Comparison of ENCODE assay signal across 8 cellular contexts in genomic region chr7:131556912-131557457, GRCh38. TPM values are rescaled to one million over a fixed set of nuclear protein-coding genes. Genes with fewer than 3 reads are reported as not detected.
A peak's percentile ranks its signal among the peaks of the same experiment; 100 is the strongest.
DNase-seq lines count a peak whose midpoint lies in the region; ATAC-seq, FAIRE-seq and TF ChIP-seq lines count a peak whose summit lies in the region.

No MANE protein-coding gene starts in this region.

- no peaks in the 10 kb centered on the region for H3K9me2 ChIP-seq in MM.1S (replicated peaks; ENCODE audit: insufficient read depth, low read length)

- peak overlapping the region; percentile 97 for H3K4me2 ChIP-seq in MM.1S (ENCODE audit: low read depth, low read length)

- no peaks in the 10 kb centered on the region for H3K9me3 ChIP-seq in MM.1S (replicated peaks; ENCODE audit: insufficient read depth, low read length)
- no peaks in the 10 kb centered on the region for H3K9me3 ChIP-seq in effector memory CD4-positive, alpha-beta T cell (ENCODE audit: control insufficient read depth, low read length)
- H3K9me3 ChIP-seq in pancreas: no peaks in the 10 kb centered on the region
- H3K9me3 ChIP-seq in adrenal gland (replicated peaks in 1 of 3): no peaks in the 10 kb centered on the region

- H3K4me1 ChIP-seq in MM.1S (ENCODE audit: low read length): peaks cover 13% of the 10 kb centered on the region
- H3K4me1 ChIP-seq in effector memory CD4-positive, alpha-beta T cell (ENCODE audit: control insufficient read depth, insufficient read depth, low read length, poor library complexity, severe bottlenecking): peaks cover 7% of the 10 kb centered on the region
- peaks cover 0 to 11% (median 9%) of the 10 kb centered on the region in 3 donors for H3K4me1 ChIP-seq in pancreas
- peaks cover 22 to 24% of the 10 kb centered on the region in 2 donors for H3K4me1 ChIP-seq in adrenal gland (replicated peaks in 1 of 2)

- 1% methylated on average over 23 of the region's 23 CpGs for WGBS in pancreas, 2 donors
- WGBS in adrenal gland, 4 donors: 1 to 4% (median 3%) methylated on average over 5 to 23 of the region's 23 CpGs

- ATAC-seq in pancreas: peak; percentile 1 to 10 (median 4)

- H2AFZ ChIP-seq in MM.1S (ENCODE audit: low read length): peak overlapping the region; percentile 99

- H3K4me3 ChIP-seq in MM.1S (ENCODE audit: low read length) (peak overlapping the region; percentile 82), pancreas (peak overlapping the region; percentile 53 to 87 (median 69)), adrenal gland (peak overlapping the region in 2 of 4 donors; percentile 11 to 80)
- H3K4me3 ChIP-seq in effector memory CD4-positive, alpha-beta T cell (ENCODE audit: insufficient read depth, low read depth, low read length, poor library complexity, severe bottlenecking): peak overlapping the region; percentile 57

- peak overlapping the region; percentile 50 for H3K4me3 Mint-ChIP-seq in T-helper 1 cell treated with Interleukin-12 subunit alpha and Interleukin-12 subunit beta and Interleukin-4 antibody, amounts not matched to agents 30 μg/mL and 1 μg/mL, for 36 hours

- peaks cover 13% of the 10 kb centered on the region for H3K4me1 Mint-ChIP-seq in T-helper 1 cell treated with Interleukin-12 subunit alpha and Interleukin-12 subunit beta and Interleukin-4 antibody, amounts not matched to agents 30 μg/mL and 1 μg/mL, for 36 hours (ENCODE audit: low read depth)

- H3K27me3 Mint-ChIP-seq in T-helper 1 cell treated with Interleukin-12 subunit alpha and Interleukin-12 subunit beta and Interleukin-4 antibody, amounts not matched to agents 30 μg/mL and 1 μg/mL, for 36 hours (ENCODE audit: low read depth): peaks cover 76% of the 10 kb centered on the region

- H3K27ac ChIP-seq in MM.1S (ENCODE audit: low read length) (no peak overlapping the region), pancreas (peak overlapping the region in 2 of 4 donors; percentile 29 to 74), adrenal gland (peak overlapping the region in 1 of 5 donors; percentile 61)
- H3K27ac ChIP-seq in effector memory CD4-positive, alpha-beta T cell (ENCODE audit: insufficient read depth, low read length, poor library complexity, severe bottlenecking): no peak overlapping the region

- H3K27ac Mint-ChIP-seq in T-helper 1 cell treated with Interleukin-12 subunit alpha and Interleukin-12 subunit beta and Interleukin-4 antibody, amounts not matched to agents 30 μg/mL and 1 μg/mL, for 36 hours: peak overlapping the region; percentile 36

- no peak for FAIRE-seq in pancreas (lab: Jason Lieb, UNC)

- TF ChIP-seq CTCF in MM.1S (IDR thresholded peaks at IDR 0.05; ENCODE audit: low read length) (no peak), pancreas (IDR thresholded peaks at IDR 0.05) (no peak), adrenal gland (IDR thresholded peaks at IDR 0.05) (no peak)

- TF ChIP-seq POLR2A in adrenal gland (IDR thresholded peaks at IDR 0.05): no peak

- H3K36me3 Mint-ChIP-seq in T-helper 1 cell treated with Interleukin-12 subunit alpha and Interleukin-12 subunit beta and Interleukin-4 antibody, amounts not matched to agents 30 μg/mL and 1 μg/mL, for 36 hours (ENCODE audit: low read depth): no peaks in the 10 kb centered on the region

- H3K9ac ChIP-seq in MM.1S (ENCODE audit: low read length): peak overlapping the region; percentile 69; the same call in 1 of the 2 replicates

- H3K36me3 ChIP-seq in MM.1S (replicated peaks; ENCODE audit: insufficient read depth, low read length) (no peaks in the 10 kb centered on the region), pancreas (no peaks in the 10 kb centered on the region), adrenal gland (replicated peaks in 1 of 2) (no peaks in the 10 kb centered on the region)
- H3K36me3 ChIP-seq in effector memory CD4-positive, alpha-beta T cell (ENCODE audit: control insufficient read depth, insufficient read depth, low read length): no peaks in the 10 kb centered on the region

- intact Hi-C loops in pancreas (cut with DNase I) (no loop called here), adrenal gland (cut with DNase I) (no loop called here)

- DNase-seq in T-helper 1 cell (no peak), MM.1S (no peak), pancreas (peak in 1 of 6 donors; percentile 70), adrenal gland (no peak), SIG-M5 (lab: John Stamatoyannopoulos, UW) (no peak), mesenteric fat pad (ENCODE audit: low spot score) (no peak)
- no peak for DNase-seq in effector memory CD4-positive, alpha-beta T cell

- H4K20me1 ChIP-seq in MM.1S (ENCODE audit: insufficient read depth, low read length): no peaks in the 10 kb centered on the region

- 0 out of 2 replicates have a peak, but pooled peaks cover 10% of the 10 kb centered on the region for H3K79me2 ChIP-seq in MM.1S (ENCODE audit: low read length)

- H3K27me3 ChIP-seq in MM.1S (replicated peaks; ENCODE audit: insufficient read depth, low read length) (no peaks in the 10 kb centered on the region), pancreas (no peaks in the 10 kb centered on the region), adrenal gland (no peaks in the 10 kb centered on the region)
- H3K27me3 ChIP-seq in effector memory CD4-positive, alpha-beta T cell (replicated peaks; ENCODE audit: control insufficient read depth, insufficient read depth, low read length, poor library complexity, severe bottlenecking): peaks cover 8% of the 10 kb centered on the region

- peaks cover 8% of the 10 kb centered on the region; the same call in 1 of the 2 replicates for H3F3A ChIP-seq in MM.1S (ENCODE audit: insufficient read depth, low read length)

- no peaks in the 10 kb centered on the region for H3K9me3 Mint-ChIP-seq in T-helper 1 cell treated with Interleukin-12 subunit alpha and Interleukin-12 subunit beta and Interleukin-4 antibody, amounts not matched to agents 30 μg/mL and 1 μg/mL, for 36 hours

RNA-seq across cellular contexts. Expression of gene PODXL, which starts 0.6 kb away (rescaled TPM):
- 10 to 100 TPM; 33.2 to 71.5 (median 41.4) TPM for total RNA-seq in pancreas
- 10 to 100 TPM; 23.0 to 26.3 TPM for polyA plus RNA-seq in pancreas
- total RNA-seq in adrenal gland: 10 to 100 TPM; 28.1 to 99.6 (median 42.4) TPM
- polyA plus RNA-seq in adrenal gland: 10 to 100 TPM; 10.2 to 44.2 (median 21.3) TPM
- 32.6 TPM for total RNA-seq in mesenteric fat pad
